Comparison of ENCODE assay signal across 9 cellular contexts in the genomic region with DNA sequence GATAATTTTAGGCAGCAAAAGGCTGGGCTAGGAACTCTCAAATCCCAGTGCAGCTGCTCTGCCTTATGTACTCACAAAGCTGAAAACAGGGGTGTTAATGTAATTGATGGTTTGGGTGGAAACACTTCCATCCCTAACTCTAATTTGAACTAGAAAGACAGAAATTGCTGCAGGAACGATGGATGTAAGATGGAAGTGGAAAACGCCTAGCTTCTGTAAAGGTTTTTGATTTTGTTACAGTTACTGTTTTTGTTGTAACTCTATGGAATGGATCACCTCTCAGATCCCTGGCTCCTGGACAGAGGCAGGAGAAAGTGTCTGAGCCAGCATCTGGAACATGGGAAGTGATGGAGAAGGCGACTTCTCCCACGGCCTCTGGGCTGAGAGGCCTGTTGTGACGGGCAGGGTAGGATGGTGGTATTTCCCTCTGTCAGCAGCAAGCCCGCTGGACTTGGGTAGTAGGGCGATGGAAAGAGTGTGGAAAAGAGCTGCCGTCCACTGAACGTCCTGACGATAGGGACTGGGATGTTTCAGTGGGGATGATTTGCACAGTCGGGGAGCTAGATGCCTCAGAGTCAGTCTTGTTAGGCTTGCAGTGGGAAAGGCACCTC. TPM values are rescaled to one million over a fixed set of nuclear protein-coding genes. Genes with fewer than 3 reads are reported as not detected.
DNase-seq lines count a peak whose midpoint lies in the region; ATAC-seq and TF ChIP-seq lines count a peak whose summit lies in the region.
"Had no signal": no experiment of that assay in that cellular context is flagged by ENCODE, and none has a peak within 500 bp of the region (broad histone marks: within the 10 kb centered on the region; RNA-seq: fewer than 3 reads in every experiment).

No MANE protein-coding gene starts in this region.

- H3K4me3 ChIP-seq in WI38 (ENCODE audit: low read depth, low read length): peak overlapping the region; percentile 74
- peak overlapping the region; percentile 65 for H3K4me3 ChIP-seq in lower lobe of right lung
- H3K4me3 ChIP-seq in tibial artery: peak overlapping the region; percentile 75 to 82

- intact Hi-C loops in lower lobe of right lung (cut with DNase I) (no loop called here), tibial artery (cut with DNase I; ENCODE audit: low total_unique reads) (loop anchor here (5.0 to 10.0 kb wide), 3 partner anchors 184 to 327 kb away; no protein-coding TSS in a partner anchor)

- H3K36me3 Mint-ChIP-seq in activated T-cell treated with anti-CD3 and anti-CD28 coated beads, Interleukin-2, amount 50 U/mL, for 4 hours (ENCODE audit: insufficient read depth): peaks cover 7% of the 10 kb centered on the region

- no peak for ATAC-seq in activated T-cell treated with anti-CD3 and anti-CD28 coated beads, Interleukin-2, amount 50 U/mL, for 4 hours
- ATAC-seq in lower lobe of right lung (no peak), GM21390 (IDR thresholded peaks at IDR 0.05; ENCODE audit: unreplicated experiment) (no peak)

- TF ChIP-seq CTCF in WI38 (IDR thresholded peaks at IDR 0.05; ENCODE audit: low read depth, low read length): no peak
- TF ChIP-seq CTCF in lower lobe of right lung (IDR thresholded peaks at IDR 0.05): no peak
- TF ChIP-seq CTCF in tibial artery (IDR thresholded peaks at IDR 0.05): no peak

- H3K4me1 Mint-ChIP-seq in activated T-cell treated with anti-CD3 and anti-CD28 coated beads, Interleukin-2, amount 50 U/mL, for 4 hours (ENCODE audit: low read depth): peaks cover 77% of the 10 kb centered on the region

- no peak for DNase-seq in activated T-cell treated with anti-CD3 and anti-CD28 coated beads, Interleukin-2, amount 50 U/mL, for 4 hours
- no peak for DNase-seq in activated T-cell treated with anti-CD3 and anti-CD28 coated beads, Interleukin-2, amount 50 U/mL, for 48 hours
- no peak for DNase-seq in lower lobe of right lung
- no peak for DNase-seq in tibial artery
- DNase-seq in NCI-H2196 treated with DMSO at 0.1 percent for 48 hours (lab: John Stamatoyannopoulos, UW; ENCODE audit: unreplicated experiment): no peak
- no peak for DNase-seq in central memory CD4-positive, alpha-beta T cell
- DNase-seq: activated CD4-positive, alpha-beta T cell treated with anti-CD3 and anti-CD28 coated beads for 1 hour had no signal

- H3K36me3 ChIP-seq in lower lobe of right lung (no peaks in the 10 kb centered on the region), tibial artery (no peaks in the 10 kb centered on the region)

- no peaks in the 10 kb centered on the region for H3K27me3 Mint-ChIP-seq in activated T-cell treated with anti-CD3 and anti-CD28 coated beads, Interleukin-2, amount 50 U/mL, for 4 hours (ENCODE audit: low read depth)

- no peaks in the 10 kb centered on the region for H3K9me3 Mint-ChIP-seq in activated T-cell treated with anti-CD3 and anti-CD28 coated beads, Interleukin-2, amount 50 U/mL, for 4 hours

- H3K4me1 ChIP-seq in lower lobe of right lung (peaks cover 18% of the 10 kb centered on the region), tibial artery (peaks cover 0 to 67% (median 48%) of the 10 kb centered on the region in 4 donors)

- peak overlapping the region; percentile 91 for H3K4me3 Mint-ChIP-seq in activated T-cell treated with anti-CD3 and anti-CD28 coated beads, Interleukin-2, amount 50 U/mL, for 4 hours

- H3K27ac ChIP-seq in lower lobe of right lung: peak overlapping the region; percentile 74
- peak overlapping the region; percentile 95 to 97 for H3K27ac ChIP-seq in tibial artery

- H3K9me3 ChIP-seq in lower lobe of right lung (no peaks in the 10 kb centered on the region), tibial artery (no peaks in the 10 kb centered on the region)

- H3K27me3 ChIP-seq in lower lobe of right lung (ENCODE audit: low read depth): no peaks in the 10 kb centered on the region
- H3K27me3 ChIP-seq in tibial artery: no peaks in the 10 kb centered on the region

RNA-seq across cellular contexts. Expression of gene TRAF5, which starts 1.6 kb away (rescaled TPM):
- 10 to 100 TPM; 16.3 to 20.6 (median 17.0) TPM for total RNA-seq in activated T-cell treated with anti-CD3 and anti-CD28 coated beads, Interleukin-2, amount 50 U/mL, for 4 hours
- total RNA-seq in lower lobe of right lung: 8.8 TPM
